Comparison of ENCODE assay signal across 1 cellular context in the genomic region with DNA sequence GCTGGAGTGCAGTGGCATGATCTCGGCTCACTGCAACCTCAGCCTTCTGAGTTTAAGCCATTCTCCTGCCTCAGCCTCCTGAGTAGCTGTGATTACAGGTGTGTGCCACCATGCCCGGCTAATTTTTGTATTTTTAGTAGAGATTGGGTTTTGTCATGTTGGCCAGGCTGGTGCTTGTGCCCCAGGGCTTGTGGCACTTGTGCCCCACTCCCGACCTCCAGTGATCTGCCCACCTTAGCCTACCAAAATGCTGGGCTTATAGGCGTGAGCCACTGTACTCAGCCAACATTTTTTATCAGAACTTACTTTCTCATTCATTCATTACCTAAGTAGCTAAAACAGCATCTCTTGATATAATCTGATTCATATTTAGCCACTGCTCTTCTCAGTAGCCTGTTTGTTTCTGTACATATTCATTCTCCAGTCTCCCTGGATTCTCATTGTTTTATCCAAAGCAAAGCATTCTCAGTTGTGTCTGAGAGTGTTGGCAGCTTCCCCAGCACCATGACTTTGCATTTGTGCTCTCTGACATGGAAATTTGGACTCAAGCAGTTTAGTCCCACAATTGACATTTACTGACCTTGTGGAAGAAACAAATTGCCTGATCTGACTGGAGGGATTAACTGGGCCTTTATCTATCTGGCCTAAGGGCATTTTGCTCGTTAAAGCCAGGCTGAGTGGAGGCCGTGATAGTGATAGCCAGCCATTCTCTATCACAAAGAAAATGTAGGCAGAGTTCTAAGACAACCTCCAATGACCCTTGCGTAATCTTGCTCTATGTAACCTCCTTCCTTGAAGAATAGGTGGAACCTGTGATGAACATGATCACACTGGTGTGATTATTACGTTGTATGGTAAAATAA.
TF ChIP-seq lines count a peak whose summit lies in the region.

No MANE protein-coding gene starts in this region.

TF ChIP-seq in A549, 52 proteins besides CTCF, POLR2A, EP300 and RAD21 (continued from another document):
- TF ChIP-seq HMGXB4 (CRISPR knock-in tag; IDR thresholded peaks at IDR 0.05; ENCODE audit: borderline replicate concordance) (no peak), CHD2 (IDR thresholded peaks at IDR 0.05; ENCODE audit: low read length, partially characterized antibody) (no peak), ZSCAN20 (CRISPR knock-in tag; IDR thresholded peaks at IDR 0.05) (peak; percentile 82), CBX8 (IDR thresholded peaks at IDR 0.05) (no peak), POLR2AphosphoS2 (conservative IDR thresholded peaks at IDR 0.05; ENCODE audit: low read length) (no peak), GATA3 (IDR thresholded peaks at IDR 0.05; ENCODE audit: borderline replicate concordance) (peak; percentile 86), FOXS1 (CRISPR knock-in tag; IDR thresholded peaks at IDR 0.05) (no peak), KDM5A (IDR thresholded peaks at IDR 0.05) (no peak), CEBPB (IDR thresholded peaks at IDR 0.05) (peak; percentile 97 to 99), FOSB (CRISPR knock-in tag; IDR thresholded peaks at IDR 0.05) (peak; percentile 24; the same call in 1 of the 2 replicates), ZNF302 (CRISPR knock-in tag; IDR thresholded peaks at IDR 0.05) (peak; percentile 81; the same call in 1 of the 2 replicates), FOSL2 (IDR thresholded peaks at IDR 0.05) (no peak), FOSL2 (CRISPR knock-in tag; IDR thresholded peaks at IDR 0.05) (peak; percentile 64), JUNB (IDR thresholded peaks at IDR 0.05) (peak; percentile 41; the same call in 1 of the 2 replicates), HOXB13 (CRISPR knock-in tag; IDR thresholded peaks at IDR 0.05; ENCODE audit: low read depth) (peak; percentile 82), ELK1 (IDR thresholded peaks at IDR 0.05; ENCODE audit: low read depth, low read length) (no peak), SMC3 (IDR thresholded peaks at IDR 0.05) (no peak; the same call in 2 of the 3 replicates), EHF (CRISPR knock-in tag; IDR thresholded peaks at IDR 0.05) (peak; percentile 60; the same call in 1 of the 2 replicates), NR3C1 (IDR thresholded peaks at IDR 0.05) (no peak), RARB (CRISPR knock-in tag; IDR thresholded peaks at IDR 0.05) (peak; percentile 35; the same call in 1 of the 2 replicates), PHF8 (IDR thresholded peaks at IDR 0.05; ENCODE audit: borderline replicate concordance, low read depth) (no peak), EHMT2 (IDR thresholded peaks at IDR 0.05; ENCODE audit: low read depth) (no peak; the same call in 1 of the 2 replicates), ESRRA (IDR thresholded peaks at IDR 0.05; ENCODE audit: borderline replicate concordance, low read length) (peak; percentile 93), NPAS2 (CRISPR knock-in tag; IDR thresholded peaks at IDR 0.05; ENCODE audit: borderline replicate concordance) (no peak; the same call in 1 of the 2 replicates), HEYL (CRISPR knock-in tag; IDR thresholded peaks at IDR 0.05) (peak; percentile 60; the same call in 1 of the 2 replicates), TFCP2L1 (CRISPR knock-in tag; IDR thresholded peaks at IDR 0.05) (no peak), HES2 (IDR thresholded peaks at IDR 0.05) (peak; percentile 61; the same call in 1 of the 2 replicates), ZC3H11A (IDR thresholded peaks at IDR 0.05) (no peak; the same call in 1 of the 2 replicates), MAZ (IDR thresholded peaks at IDR 0.05; ENCODE audit: borderline replicate concordance, low read depth, low read length) (no peak), RNF2 (IDR thresholded peaks at IDR 0.05; ENCODE audit: borderline replicate concordance, low read depth) (no peak), HDAC2 (IDR thresholded peaks at IDR 0.05) (no peak), CBX2 (IDR thresholded peaks at IDR 0.05; ENCODE audit: borderline replicate concordance, low read depth) (no peak), HOXA7 (CRISPR knock-in tag; IDR thresholded peaks at IDR 0.05) (peak; percentile 74), MYC (IDR thresholded peaks at IDR 0.05; ENCODE audit: borderline replicate concordance, low read length) (0 out of 2 replicates have a peak, but pooled peaks have one; percentile 35), JUN (IDR thresholded peaks at IDR 0.05) (peak; percentile 79 to 91; a peak in 3 of 5 replicates), KDM1A (IDR thresholded peaks at IDR 0.05; ENCODE audit: low read depth) (no peak), SREBF2 (IDR thresholded peaks at IDR 0.05) (no peak), NFE2L2 (conservative IDR thresholded peaks at IDR 0.05; ENCODE audit: low read length) (peak; percentile 95), RFX5 (IDR thresholded peaks at IDR 0.05) (no peak), BHLHE40 (IDR thresholded peaks at IDR 0.05; ENCODE audit: low read depth, low read length) (no peak), RCOR1 (IDR thresholded peaks at IDR 0.05; ENCODE audit: low read depth, low read length) (no peak), ZFP36 (IDR thresholded peaks at IDR 0.05; ENCODE audit: borderline replicate concordance, partially characterized antibody) (no peak), CHD4 (IDR thresholded peaks at IDR 0.05; ENCODE audit: borderline replicate concordance) (no peak), TP53 (CRISPR knock-in tag; IDR thresholded peaks at IDR 0.05) (no peak), E2F6 (IDR thresholded peaks at IDR 0.05; ENCODE audit: borderline replicate concordance, low read depth) (0 out of 2 replicates have a peak, but pooled peaks have one; percentile 32), HOXB5 (CRISPR knock-in tag; IDR thresholded peaks at IDR 0.05) (peak; percentile 68)
- TF ChIP-seq, protein P1, sequence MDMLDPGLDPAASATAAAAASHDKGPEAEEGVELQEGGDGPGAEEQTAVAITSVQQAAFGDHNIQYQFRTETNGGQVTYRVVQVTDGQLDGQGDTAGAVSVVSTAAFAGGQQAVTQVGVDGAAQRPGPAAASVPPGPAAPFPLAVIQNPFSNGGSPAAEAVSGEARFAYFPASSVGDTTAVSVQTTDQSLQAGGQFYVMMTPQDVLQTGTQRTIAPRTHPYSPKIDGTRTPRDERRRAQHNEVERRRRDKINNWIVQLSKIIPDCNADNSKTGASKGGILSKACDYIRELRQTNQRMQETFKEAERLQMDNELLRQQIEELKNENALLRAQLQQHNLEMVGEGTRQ (IDR thresholded peaks at IDR 0.05), result no peak
- TF ChIP-seq, protein P2, sequence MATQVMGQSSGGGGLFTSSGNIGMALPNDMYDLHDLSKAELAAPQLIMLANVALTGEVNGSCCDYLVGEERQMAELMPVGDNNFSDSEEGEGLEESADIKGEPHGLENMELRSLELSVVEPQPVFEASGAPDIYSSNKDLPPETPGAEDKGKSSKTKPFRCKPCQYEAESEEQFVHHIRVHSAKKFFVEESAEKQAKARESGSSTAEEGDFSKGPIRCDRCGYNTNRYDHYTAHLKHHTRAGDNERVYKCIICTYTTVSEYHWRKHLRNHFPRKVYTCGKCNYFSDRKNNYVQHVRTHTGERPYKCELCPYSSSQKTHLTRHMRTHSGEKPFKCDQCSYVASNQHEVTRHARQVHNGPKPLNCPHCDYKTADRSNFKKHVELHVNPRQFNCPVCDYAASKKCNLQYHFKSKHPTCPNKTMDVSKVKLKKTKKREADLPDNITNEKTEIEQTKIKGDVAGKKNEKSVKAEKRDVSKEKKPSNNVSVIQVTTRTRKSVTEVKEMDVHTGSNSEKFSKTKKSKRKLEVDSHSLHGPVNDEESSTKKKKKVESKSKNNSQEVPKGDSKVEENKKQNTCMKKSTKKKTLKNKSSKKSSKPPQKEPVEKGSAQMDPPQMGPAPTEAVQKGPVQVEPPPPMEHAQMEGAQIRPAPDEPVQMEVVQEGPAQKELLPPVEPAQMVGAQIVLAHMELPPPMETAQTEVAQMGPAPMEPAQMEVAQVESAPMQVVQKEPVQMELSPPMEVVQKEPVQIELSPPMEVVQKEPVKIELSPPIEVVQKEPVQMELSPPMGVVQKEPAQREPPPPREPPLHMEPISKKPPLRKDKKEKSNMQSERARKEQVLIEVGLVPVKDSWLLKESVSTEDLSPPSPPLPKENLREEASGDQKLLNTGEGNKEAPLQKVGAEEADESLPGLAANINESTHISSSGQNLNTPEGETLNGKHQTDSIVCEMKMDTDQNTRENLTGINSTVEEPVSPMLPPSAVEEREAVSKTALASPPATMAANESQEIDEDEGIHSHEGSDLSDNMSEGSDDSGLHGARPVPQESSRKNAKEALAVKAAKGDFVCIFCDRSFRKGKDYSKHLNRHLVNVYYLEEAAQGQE (IDR thresholded peaks at IDR 0.05), result no peak
- TF ChIP-seq, protein P3, sequence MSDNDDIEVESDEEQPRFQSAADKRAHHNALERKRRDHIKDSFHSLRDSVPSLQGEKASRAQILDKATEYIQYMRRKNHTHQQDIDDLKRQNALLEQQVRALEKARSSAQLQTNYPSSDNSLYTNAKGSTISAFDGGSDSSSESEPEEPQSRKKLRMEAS (IDR thresholded peaks at IDR 0.05), result peak; percentile 84
- TF ChIP-seq, protein P4, sequence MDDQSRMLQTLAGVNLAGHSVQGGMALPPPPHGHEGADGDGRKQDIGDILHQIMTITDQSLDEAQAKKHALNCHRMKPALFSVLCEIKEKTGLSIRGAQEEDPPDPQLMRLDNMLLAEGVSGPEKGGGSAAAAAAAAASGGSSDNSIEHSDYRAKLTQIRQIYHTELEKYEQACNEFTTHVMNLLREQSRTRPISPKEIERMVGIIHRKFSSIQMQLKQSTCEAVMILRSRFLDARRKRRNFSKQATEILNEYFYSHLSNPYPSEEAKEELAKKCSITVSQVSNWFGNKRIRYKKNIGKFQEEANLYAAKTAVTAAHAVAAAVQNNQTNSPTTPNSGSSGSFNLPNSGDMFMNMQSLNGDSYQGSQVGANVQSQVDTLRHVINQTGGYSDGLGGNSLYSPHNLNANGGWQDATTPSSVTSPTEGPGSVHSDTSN (IDR thresholded peaks at IDR 0.05), result no peak
- TF ChIP-seq, protein P5, sequence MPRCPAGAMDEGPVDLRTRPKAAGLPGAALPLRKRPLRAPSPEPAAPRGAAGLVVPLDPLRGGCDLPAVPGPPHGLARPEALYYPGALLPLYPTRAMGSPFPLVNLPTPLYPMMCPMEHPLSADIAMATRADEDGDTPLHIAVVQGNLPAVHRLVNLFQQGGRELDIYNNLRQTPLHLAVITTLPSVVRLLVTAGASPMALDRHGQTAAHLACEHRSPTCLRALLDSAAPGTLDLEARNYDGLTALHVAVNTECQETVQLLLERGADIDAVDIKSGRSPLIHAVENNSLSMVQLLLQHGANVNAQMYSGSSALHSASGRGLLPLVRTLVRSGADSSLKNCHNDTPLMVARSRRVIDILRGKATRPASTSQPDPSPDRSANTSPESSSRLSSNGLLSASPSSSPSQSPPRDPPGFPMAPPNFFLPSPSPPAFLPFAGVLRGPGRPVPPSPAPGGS (IDR thresholded peaks at IDR 0.05), result 0 out of 3 replicates have a peak, but pooled peaks have one; percentile 17
- TF ChIP-seq, protein P6, sequence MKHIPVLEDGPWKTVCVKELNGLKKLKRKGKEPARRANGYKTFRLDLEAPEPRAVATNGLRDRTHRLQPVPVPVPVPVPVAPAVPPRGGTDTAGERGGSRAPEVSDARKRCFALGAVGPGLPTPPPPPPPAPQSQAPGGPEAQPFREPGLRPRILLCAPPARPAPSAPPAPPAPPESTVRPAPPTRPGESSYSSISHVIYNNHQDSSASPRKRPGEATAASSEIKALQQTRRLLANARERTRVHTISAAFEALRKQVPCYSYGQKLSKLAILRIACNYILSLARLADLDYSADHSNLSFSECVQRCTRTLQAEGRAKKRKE (CRISPR knock-in tag; IDR thresholded peaks at IDR 0.05; ENCODE audit: low read depth), result peak; percentile 68; the same call in 1 of the 2 replicates
